1 cellular context compared by ENCODE assay signal in the genomic region with DNA sequence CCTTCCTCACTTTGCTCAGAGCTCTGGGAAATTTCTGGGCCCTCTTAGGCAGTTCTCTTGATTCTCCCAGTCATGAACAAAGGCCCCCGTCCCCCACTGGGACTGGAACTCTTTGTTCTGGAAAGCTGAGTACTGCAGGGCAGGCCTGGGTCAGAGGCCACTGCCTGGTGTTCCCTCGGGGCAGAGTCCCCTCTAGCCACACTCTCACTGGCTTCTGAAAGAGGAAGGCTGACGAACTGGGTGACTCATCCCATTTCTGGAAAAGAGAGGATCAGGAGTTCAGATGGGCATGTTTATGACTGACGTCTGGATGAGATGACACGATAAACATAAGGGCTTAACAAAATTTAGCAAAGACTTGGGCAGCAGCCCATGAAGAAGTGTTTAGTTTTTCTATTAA.
TF ChIP-seq lines count a peak whose summit lies in the region.

No MANE protein-coding gene starts in this region.

TF ChIP-seq in K562, 482 proteins besides CTCF, POLR2A, EP300 and RAD21 (continued from another document and continues in another):
- no peak for TF ChIP-seq NBN (IDR thresholded peaks at IDR 0.05; ENCODE audit: low read depth)
- no peak for TF ChIP-seq TSC22D4 (tag; IDR thresholded peaks at IDR 0.05)
- no peak for TF ChIP-seq ZNF12 (CRISPR knock-in tag; IDR thresholded peaks at IDR 0.05)
- TF ChIP-seq, protein P1, sequence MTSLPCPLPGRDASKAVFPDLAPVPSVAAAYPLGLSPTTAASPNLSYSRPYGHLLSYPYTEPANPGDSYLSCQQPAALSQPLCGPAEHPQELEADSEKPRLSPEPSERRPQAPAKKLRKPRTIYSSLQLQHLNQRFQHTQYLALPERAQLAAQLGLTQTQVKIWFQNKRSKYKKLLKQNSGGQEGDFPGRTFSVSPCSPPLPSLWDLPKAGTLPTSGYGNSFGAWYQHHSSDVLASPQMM (CRISPR knock-in tag; IDR thresholded peaks at IDR 0.05): no peak
- no peak for TF ChIP-seq ZNF830 (CRISPR knock-in tag; IDR thresholded peaks at IDR 0.05)
- no peak for TF ChIP-seq SLC30A9 (CRISPR knock-in tag; IDR thresholded peaks at IDR 0.05)
- no peak for TF ChIP-seq NR3C1 (CRISPR knock-in tag; IDR thresholded peaks at IDR 0.05)
- no peak for TF ChIP-seq SIN3B (IDR thresholded peaks at IDR 0.05; ENCODE audit: low read depth)
- no peak for TF ChIP-seq SIN3A (IDR thresholded peaks at IDR 0.05; ENCODE audit: borderline replicate concordance in 2 of 2, control insufficient read depth in 1 of 2, low read depth in 2 of 2, low read length in 2 of 2)
- no peak for TF ChIP-seq TCFL5 (CRISPR knock-in tag; conservative IDR thresholded peaks at IDR 0.05)
- TF ChIP-seq FOXK1 (CRISPR knock-in tag; IDR thresholded peaks at IDR 0.05; ENCODE audit: borderline replicate concordance): no peak
- no peak for TF ChIP-seq FIP1L1 (IDR thresholded peaks at IDR 0.05; ENCODE audit: low read depth, low read length, poor library complexity, severe bottlenecking)
- TF ChIP-seq ZNF239 (CRISPR knock-in tag; IDR thresholded peaks at IDR 0.05): no peak
- TF ChIP-seq HIVEP1 (CRISPR knock-in tag; IDR thresholded peaks at IDR 0.05): no peak
- no peak for TF ChIP-seq U2AF1 (optimal IDR thresholded peaks at IDR 0.05; ENCODE audit: low read depth, low read length)
- TF ChIP-seq EP400 (IDR thresholded peaks at IDR 0.05): no peak
- no peak for TF ChIP-seq ZNF668 (CRISPR knock-in tag; IDR thresholded peaks at IDR 0.05)
- 0 out of 2 replicates have a peak, but pooled peaks have one; percentile 21 for TF ChIP-seq L3MBTL2 (IDR thresholded peaks at IDR 0.05)
- TF ChIP-seq, protein P2, sequence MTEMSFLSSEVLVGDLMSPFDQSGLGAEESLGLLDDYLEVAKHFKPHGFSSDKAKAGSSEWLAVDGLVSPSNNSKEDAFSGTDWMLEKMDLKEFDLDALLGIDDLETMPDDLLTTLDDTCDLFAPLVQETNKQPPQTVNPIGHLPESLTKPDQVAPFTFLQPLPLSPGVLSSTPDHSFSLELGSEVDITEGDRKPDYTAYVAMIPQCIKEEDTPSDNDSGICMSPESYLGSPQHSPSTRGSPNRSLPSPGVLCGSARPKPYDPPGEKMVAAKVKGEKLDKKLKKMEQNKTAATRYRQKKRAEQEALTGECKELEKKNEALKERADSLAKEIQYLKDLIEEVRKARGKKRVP (CRISPR knock-in tag; IDR thresholded peaks at IDR 0.05): no peak
- no peak for TF ChIP-seq TCF3 (CRISPR knock-in tag; IDR thresholded peaks at IDR 0.05)
- TF ChIP-seq POLR2G (IDR thresholded peaks at IDR 0.05; ENCODE audit: low read depth, low read length): no peak
- no peak for TF ChIP-seq NFATC3 (IDR thresholded peaks at IDR 0.05)
- TF ChIP-seq ZNF584 (CRISPR knock-in tag; IDR thresholded peaks at IDR 0.05; ENCODE audit: low read depth): no peak
- no peak for TF ChIP-seq EZH2 (IDR thresholded peaks at IDR 0.05; ENCODE audit: borderline replicate concordance, low read depth, low read length)
- no peak for TF ChIP-seq ZNF431 (CRISPR knock-in tag; IDR thresholded peaks at IDR 0.05)
- no peak for TF ChIP-seq SETDB1 (IDR thresholded peaks at IDR 0.05; ENCODE audit: low read length)
- TF ChIP-seq KLF16 (IDR thresholded peaks at IDR 0.05): no peak
- TF ChIP-seq FOSL1 (tag; conservative IDR thresholded peaks at IDR 0.05): peak; percentile 94
- no peak for TF ChIP-seq MCM7 (IDR thresholded peaks at IDR 0.05)
- no peak for TF ChIP-seq ZNF79 (CRISPR knock-in tag; IDR thresholded peaks at IDR 0.05; ENCODE audit: low read depth)
- TF ChIP-seq, protein P3, sequence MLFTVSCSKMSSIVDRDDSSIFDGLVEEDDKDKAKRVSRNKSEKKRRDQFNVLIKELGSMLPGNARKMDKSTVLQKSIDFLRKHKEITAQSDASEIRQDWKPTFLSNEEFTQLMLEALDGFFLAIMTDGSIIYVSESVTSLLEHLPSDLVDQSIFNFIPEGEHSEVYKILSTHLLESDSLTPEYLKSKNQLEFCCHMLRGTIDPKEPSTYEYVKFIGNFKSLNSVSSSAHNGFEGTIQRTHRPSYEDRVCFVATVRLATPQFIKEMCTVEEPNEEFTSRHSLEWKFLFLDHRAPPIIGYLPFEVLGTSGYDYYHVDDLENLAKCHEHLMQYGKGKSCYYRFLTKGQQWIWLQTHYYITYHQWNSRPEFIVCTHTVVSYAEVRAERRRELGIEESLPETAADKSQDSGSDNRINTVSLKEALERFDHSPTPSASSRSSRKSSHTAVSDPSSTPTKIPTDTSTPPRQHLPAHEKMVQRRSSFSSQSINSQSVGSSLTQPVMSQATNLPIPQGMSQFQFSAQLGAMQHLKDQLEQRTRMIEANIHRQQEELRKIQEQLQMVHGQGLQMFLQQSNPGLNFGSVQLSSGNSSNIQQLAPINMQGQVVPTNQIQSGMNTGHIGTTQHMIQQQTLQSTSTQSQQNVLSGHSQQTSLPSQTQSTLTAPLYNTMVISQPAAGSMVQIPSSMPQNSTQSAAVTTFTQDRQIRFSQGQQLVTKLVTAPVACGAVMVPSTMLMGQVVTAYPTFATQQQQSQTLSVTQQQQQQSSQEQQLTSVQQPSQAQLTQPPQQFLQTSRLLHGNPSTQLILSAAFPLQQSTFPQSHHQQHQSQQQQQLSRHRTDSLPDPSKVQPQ (CRISPR knock-in tag; IDR thresholded peaks at IDR 0.05; ENCODE audit: borderline replicate concordance): no peak
- TF ChIP-seq KLF10 (CRISPR knock-in tag; IDR thresholded peaks at IDR 0.05): no peak
- no peak for TF ChIP-seq ZNF165 (CRISPR knock-in tag; IDR thresholded peaks at IDR 0.05; ENCODE audit: borderline replicate concordance)
- TF ChIP-seq, protein P4, sequence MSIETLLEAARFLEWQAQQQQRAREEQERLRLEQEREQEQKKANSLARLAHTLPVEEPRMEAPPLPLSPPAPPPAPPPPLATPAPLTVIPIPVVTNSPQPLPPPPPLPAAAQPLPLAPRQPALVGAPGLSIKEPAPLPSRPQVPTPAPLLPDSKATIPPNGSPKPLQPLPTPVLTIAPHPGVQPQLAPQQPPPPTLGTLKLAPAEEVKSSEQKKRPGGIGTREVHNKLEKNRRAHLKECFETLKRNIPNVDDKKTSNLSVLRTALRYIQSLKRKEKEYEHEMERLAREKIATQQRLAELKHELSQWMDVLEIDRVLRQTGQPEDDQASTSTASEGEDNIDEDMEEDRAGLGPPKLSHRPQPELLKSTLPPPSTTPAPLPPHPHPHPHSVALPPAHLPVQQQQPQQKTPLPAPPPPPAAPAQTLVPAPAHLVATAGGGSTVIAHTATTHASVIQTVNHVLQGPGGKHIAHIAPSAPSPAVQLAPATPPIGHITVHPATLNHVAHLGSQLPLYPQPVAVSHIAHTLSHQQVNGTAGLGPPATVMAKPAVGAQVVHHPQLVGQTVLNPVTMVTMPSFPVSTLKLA (conservative IDR thresholded peaks at IDR 0.05): no peak
- TF ChIP-seq, protein P5, sequence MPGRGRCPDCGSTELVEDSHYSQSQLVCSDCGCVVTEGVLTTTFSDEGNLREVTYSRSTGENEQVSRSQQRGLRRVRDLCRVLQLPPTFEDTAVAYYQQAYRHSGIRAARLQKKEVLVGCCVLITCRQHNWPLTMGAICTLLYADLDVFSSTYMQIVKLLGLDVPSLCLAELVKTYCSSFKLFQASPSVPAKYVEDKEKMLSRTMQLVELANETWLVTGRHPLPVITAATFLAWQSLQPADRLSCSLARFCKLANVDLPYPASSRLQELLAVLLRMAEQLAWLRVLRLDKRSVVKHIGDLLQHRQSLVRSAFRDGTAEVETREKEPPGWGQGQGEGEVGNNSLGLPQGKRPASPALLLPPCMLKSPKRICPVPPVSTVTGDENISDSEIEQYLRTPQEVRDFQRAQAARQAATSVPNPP (IDR thresholded peaks at IDR 0.05; ENCODE audit: borderline replicate concordance, insufficient read depth, insufficient read length): no peak
- TF ChIP-seq, protein P6, sequence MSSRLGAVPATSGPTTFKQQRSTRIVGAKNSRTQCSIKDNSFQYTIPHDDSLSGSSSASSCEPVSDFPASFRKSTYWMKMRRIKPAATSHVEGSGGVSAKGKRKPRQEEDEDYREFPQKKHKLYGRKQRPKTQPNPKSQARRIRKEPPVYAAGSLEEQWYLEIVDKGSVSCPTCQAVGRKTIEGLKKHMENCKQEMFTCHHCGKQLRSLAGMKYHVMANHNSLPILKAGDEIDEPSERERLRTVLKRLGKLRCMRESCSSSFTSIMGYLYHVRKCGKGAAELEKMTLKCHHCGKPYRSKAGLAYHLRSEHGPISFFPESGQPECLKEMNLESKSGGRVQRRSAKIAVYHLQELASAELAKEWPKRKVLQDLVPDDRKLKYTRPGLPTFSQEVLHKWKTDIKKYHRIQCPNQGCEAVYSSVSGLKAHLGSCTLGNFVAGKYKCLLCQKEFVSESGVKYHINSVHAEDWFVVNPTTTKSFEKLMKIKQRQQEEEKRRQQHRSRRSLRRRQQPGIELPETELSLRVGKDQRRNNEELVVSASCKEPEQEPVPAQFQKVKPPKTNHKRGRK (tag; IDR thresholded peaks at IDR 0.05): no peak
- no peak for TF ChIP-seq SOX6 (IDR thresholded peaks at IDR 0.05)
- TF ChIP-seq MAFK (IDR thresholded peaks at IDR 0.05; ENCODE audit: low read length): no peak
- no peak for TF ChIP-seq SRSF3 (IDR thresholded peaks at IDR 0.05; ENCODE audit: insufficient read depth, low read length)
- TF ChIP-seq, protein P7, sequence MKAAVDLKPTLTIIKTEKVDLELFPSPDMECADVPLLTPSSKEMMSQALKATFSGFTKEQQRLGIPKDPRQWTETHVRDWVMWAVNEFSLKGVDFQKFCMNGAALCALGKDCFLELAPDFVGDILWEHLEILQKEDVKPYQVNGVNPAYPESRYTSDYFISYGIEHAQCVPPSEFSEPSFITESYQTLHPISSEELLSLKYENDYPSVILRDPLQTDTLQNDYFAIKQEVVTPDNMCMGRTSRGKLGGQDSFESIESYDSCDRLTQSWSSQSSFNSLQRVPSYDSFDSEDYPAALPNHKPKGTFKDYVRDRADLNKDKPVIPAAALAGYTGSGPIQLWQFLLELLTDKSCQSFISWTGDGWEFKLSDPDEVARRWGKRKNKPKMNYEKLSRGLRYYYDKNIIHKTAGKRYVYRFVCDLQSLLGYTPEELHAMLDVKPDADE (conservative IDR thresholded peaks at IDR 0.05; ENCODE audit: control insufficient read depth, low read depth, low read length): no peak
- TF ChIP-seq MCM2 (IDR thresholded peaks at IDR 0.05; ENCODE audit: low read depth): no peak
- TF ChIP-seq ZNF589 (CRISPR knock-in tag; IDR thresholded peaks at IDR 0.05; ENCODE audit: low read depth): 0 out of 2 replicates have a peak, but pooled peaks have one; percentile 31
- TF ChIP-seq HDAC6 (IDR thresholded peaks at IDR 0.05; ENCODE audit: low read depth, low read length): no peak
- TF ChIP-seq NR2C1 (IDR thresholded peaks at IDR 0.05): peak; percentile 34; the same call in 1 of the 2 replicates
- peak; percentile 60 for TF ChIP-seq NR2C1 (tag; IDR thresholded peaks at IDR 0.05)
- TF ChIP-seq, protein P8, sequence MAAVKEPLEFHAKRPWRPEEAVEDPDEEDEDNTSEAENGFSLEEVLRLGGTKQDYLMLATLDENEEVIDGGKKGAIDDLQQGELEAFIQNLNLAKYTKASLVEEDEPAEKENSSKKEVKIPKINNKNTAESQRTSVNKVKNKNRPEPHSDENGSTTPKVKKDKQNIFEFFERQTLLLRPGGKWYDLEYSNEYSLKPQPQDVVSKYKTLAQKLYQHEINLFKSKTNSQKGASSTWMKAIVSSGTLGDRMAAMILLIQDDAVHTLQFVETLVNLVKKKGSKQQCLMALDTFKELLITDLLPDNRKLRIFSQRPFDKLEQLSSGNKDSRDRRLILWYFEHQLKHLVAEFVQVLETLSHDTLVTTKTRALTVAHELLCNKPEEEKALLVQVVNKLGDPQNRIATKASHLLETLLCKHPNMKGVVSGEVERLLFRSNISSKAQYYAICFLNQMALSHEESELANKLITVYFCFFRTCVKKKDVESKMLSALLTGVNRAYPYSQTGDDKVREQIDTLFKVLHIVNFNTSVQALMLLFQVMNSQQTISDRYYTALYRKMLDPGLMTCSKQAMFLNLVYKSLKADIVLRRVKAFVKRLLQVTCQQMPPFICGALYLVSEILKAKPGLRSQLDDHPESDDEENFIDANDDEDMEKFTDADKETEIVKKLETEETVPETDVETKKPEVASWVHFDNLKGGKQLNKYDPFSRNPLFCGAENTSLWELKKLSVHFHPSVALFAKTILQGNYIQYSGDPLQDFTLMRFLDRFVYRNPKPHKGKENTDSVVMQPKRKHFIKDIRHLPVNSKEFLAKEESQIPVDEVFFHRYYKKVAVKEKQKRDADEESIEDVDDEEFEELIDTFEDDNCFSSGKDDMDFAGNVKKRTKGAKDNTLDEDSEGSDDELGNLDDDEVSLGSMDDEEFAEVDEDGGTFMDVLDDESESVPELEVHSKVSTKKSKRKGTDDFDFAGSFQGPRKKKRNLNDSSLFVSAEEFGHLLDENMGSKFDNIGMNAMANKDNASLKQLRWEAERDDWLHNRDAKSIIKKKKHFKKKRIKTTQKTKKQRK (IDR thresholded peaks at IDR 0.05; ENCODE audit: borderline replicate concordance, low read depth, low read length): no peak
- no peak for TF ChIP-seq SRF (CRISPR knock-in tag; IDR thresholded peaks at IDR 0.05)
- TF ChIP-seq JUND (IDR thresholded peaks at IDR 0.05; ENCODE audit: borderline replicate concordance, low read depth, low read length): peak; percentile 93
- peak; percentile 89; the same call in 2 of the 3 replicates for TF ChIP-seq JUND (tag; IDR thresholded peaks at IDR 0.05; ENCODE audit: borderline replicate concordance, low read depth, low read length)
- no peak for TF ChIP-seq ARNT (IDR thresholded peaks at IDR 0.05)
- TF ChIP-seq HMG20B (CRISPR knock-in tag; IDR thresholded peaks at IDR 0.05): no peak
- TF ChIP-seq POLR2AphosphoS2 (IDR thresholded peaks at IDR 0.05; ENCODE audit: low read length): no peak
- TF ChIP-seq NR4A1 (CRISPR knock-in tag; IDR thresholded peaks at IDR 0.05): no peak
- TF ChIP-seq NR4A1 (tag; IDR thresholded peaks at IDR 0.05): no peak
- TF ChIP-seq, protein P9, sequence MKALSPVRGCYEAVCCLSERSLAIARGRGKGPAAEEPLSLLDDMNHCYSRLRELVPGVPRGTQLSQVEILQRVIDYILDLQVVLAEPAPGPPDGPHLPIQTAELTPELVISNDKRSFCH (CRISPR knock-in tag; IDR thresholded peaks at IDR 0.05): no peak
- TF ChIP-seq, protein P9 (tag; IDR thresholded peaks at IDR 0.05): no peak
- TF ChIP-seq ZZZ3 (IDR thresholded peaks at IDR 0.05): no peak
- no peak for TF ChIP-seq SIX5 (IDR thresholded peaks at IDR 0.05; ENCODE audit: borderline replicate concordance in 1 of 2, insufficient read depth in 1 of 2, low read depth in 1 of 2, low read length in 2 of 2)
- TF ChIP-seq NFE2 (IDR thresholded peaks at IDR 0.05; ENCODE audit: low read depth): 0 out of 2 replicates have a peak, but pooled peaks have one; percentile 8
- TF ChIP-seq GATA2 (CRISPR knock-in tag; IDR thresholded peaks at IDR 0.05): 0 out of 2 replicates have a peak, but pooled peaks have one; percentile 9
- TF ChIP-seq NONO (IDR thresholded peaks at IDR 0.05; ENCODE audit: low read depth in 2 of 2, low read length in 1 of 2): no peak
- TF ChIP-seq, protein P10, sequence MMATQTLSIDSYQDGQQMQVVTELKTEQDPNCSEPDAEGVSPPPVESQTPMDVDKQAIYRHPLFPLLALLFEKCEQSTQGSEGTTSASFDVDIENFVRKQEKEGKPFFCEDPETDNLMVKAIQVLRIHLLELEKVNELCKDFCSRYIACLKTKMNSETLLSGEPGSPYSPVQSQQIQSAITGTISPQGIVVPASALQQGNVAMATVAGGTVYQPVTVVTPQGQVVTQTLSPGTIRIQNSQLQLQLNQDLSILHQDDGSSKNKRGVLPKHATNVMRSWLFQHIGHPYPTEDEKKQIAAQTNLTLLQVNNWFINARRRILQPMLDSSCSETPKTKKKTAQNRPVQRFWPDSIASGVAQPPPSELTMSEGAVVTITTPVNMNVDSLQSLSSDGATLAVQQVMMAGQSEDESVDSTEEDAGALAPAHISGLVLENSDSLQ (IDR thresholded peaks at IDR 0.05): peak; percentile 85
- TF ChIP-seq TBL1XR1 (IDR thresholded peaks at IDR 0.05; ENCODE audit: low read length in 2 of 2): no peak
